Comparison of ENCODE assay signal across 9 cellular contexts in genomic region chr16:14502256-14502875, GRCh38.
DNase-seq lines count a peak whose midpoint lies in the region; ATAC-seq and TF ChIP-seq lines count a peak whose summit lies in the region.
"Had no signal": no experiment of that assay in that cellular context is flagged by ENCODE, and none has a peak within 500 bp of the region (broad histone marks: within the 10 kb centered on the region; RNA-seq: fewer than 3 reads in every experiment).

No MANE protein-coding gene starts in this region.

- CTCF ChIA-PET in RWPE1 (lab: Yijun Ruan, JAX): interaction anchor here (0.6 to 1.1 kb wide), 2 partner anchors 106 to 199 kb away, joined by 3 read pairs; no protein-coding TSS in a partner anchor

- H3K79me2 ChIP-seq in fibroblast of lung (ENCODE audit: control insufficient read depth, insufficient read depth, low read length): no peaks in the 10 kb centered on the region

- H3K9me3 ChIP-seq in fibroblast of lung (ENCODE audit: control insufficient read depth, insufficient read depth, low read depth, low read length): no peaks in the 10 kb centered on the region
- H3K9me3 ChIP-seq: MG63 had no signal

- H3K27me3 ChIP-seq in fibroblast of lung (ENCODE audit: control insufficient read depth, insufficient read depth, low read length) (no peaks in the 10 kb centered on the region), rectal smooth muscle tissue (ENCODE audit: control insufficient read depth, insufficient read depth, low read length) (no peaks in the 10 kb centered on the region)
- H3K27me3 ChIP-seq: MG63 had no signal

- TF ChIP-seq CTCF in C4-2B (conservative IDR thresholded peaks at IDR 0.05) (no peak), RWPE1 (conservative IDR thresholded peaks at IDR 0.05; ENCODE audit: low read depth) (no peak), fibroblast of lung (conservative IDR thresholded peaks at IDR 0.05 in 1 of 2, IDR thresholded peaks at IDR 0.05 in 1 of 2; ENCODE audit: low read depth in 1 of 2, low read length in 2 of 2) (no peak)

- peak overlapping the region; percentile 60 for H3K4me2 ChIP-seq in fibroblast of lung (ENCODE audit: extremely low read depth, insufficient read depth, low read length)

- no peaks in the 10 kb centered on the region for H4K20me1 ChIP-seq in fibroblast of lung (ENCODE audit: control insufficient read depth, extremely low read depth, insufficient read depth, low read length)

- no peak overlapping the region for H3K9ac ChIP-seq in fibroblast of lung (ENCODE audit: insufficient read depth, low read length)
- H3K9ac ChIP-seq in rectal smooth muscle tissue (ENCODE audit: low read length): no peak overlapping the region

- H3K4me3 ChIP-seq in fibroblast of lung (replicated peaks in 1 of 4; ENCODE audit: control extremely low read depth in 1 of 4, insufficient read depth in 1 of 4, low read depth in 3 of 4, low read length in 4 of 4) (no peak overlapping the region), rectal smooth muscle tissue (ENCODE audit: low read length) (no peak overlapping the region)
- H3K4me3 ChIP-seq: MG63 had no signal

- H2AFZ ChIP-seq in fibroblast of lung (ENCODE audit: low read length): no peak overlapping the region

- H3K27ac ChIP-seq in C4-2B: peak overlapping the region; percentile 80; the same call in 1 of the 2 replicates
- H3K27ac ChIP-seq in RWPE1: peak overlapping the region; percentile 77; the same call in 1 of the 2 replicates
- peak overlapping the region; percentile 53 for H3K27ac ChIP-seq in fibroblast of lung (ENCODE audit: insufficient read depth, low read length)
- H3K27ac ChIP-seq in rectal smooth muscle tissue (ENCODE audit: low read depth, low read length): peak overlapping the region; percentile 64

- no peaks in the 10 kb centered on the region for H3K36me3 ChIP-seq in fibroblast of lung (ENCODE audit: control insufficient read depth, insufficient read depth, low read length)
- H3K36me3 ChIP-seq in rectal smooth muscle tissue (ENCODE audit: control insufficient read depth, insufficient read depth, low read length): no peaks in the 10 kb centered on the region
- H3K36me3 ChIP-seq: MG63 had no signal

- POLR2A ChIA-PET in RWPE1 (lab: Yijun Ruan, JAX; ENCODE audit: low non-redundant PET): no interaction called here

- peaks cover 19% of the 10 kb centered on the region for H3K4me1 ChIP-seq in fibroblast of lung (ENCODE audit: control insufficient read depth, extremely low read depth, insufficient read depth, low read length)
- peaks cover 10% of the 10 kb centered on the region for H3K4me1 ChIP-seq in rectal smooth muscle tissue (ENCODE audit: control insufficient read depth, insufficient read depth, low read length)

- no peak for DNase-seq in RWPE1 (ENCODE audit: low spot score)
- DNase-seq in fibroblast of lung (ENCODE audit: low read depth in 2 of 2): no peak
- DNase-seq in SIG-M5 treated with dmso at 0.1 percent for 504 hours (lab: John Stamatoyannopoulos, UW; ENCODE audit: unreplicated experiment): no peak

- no peak for ATAC-seq in HG03354 (IDR thresholded peaks at IDR 0.05; ENCODE audit: poor library complexity, severe bottlenecking, unreplicated experiment)
- no peak for ATAC-seq in GM21737 (IDR thresholded peaks at IDR 0.05; ENCODE audit: unreplicated experiment)
- ATAC-seq in GM18867 (IDR thresholded peaks at IDR 0.05; ENCODE audit: unreplicated experiment): no peak
